In genomic region chr10:24556746-24557742, GRCh38 we compare ENCODE assay signal across 8 cellular contexts.
DNase-seq lines count a peak whose midpoint lies in the region; ATAC-seq and TF ChIP-seq lines count a peak whose summit lies in the region.

No MANE protein-coding gene starts in this region.

- WGBS in right lobe of liver (ENCODE audit: insufficient coverage, low coverage, low lambda C conversion rate, missing lambda C conversion rate) = 40% methylated on average over 22 of the region's 24 CpGs

- in situ Hi-C loops in G401 (cut with HindIII; ENCODE audit: low sequenced_read_pairs) = no loop called here

- no peaks in the 10 kb centered on the region for H3F3A ChIP-seq in OCI-LY1 (ENCODE audit: insufficient read depth, low read length)

- no peak overlapping the region for H3K27ac ChIP-seq in A673 (ENCODE audit: low read depth, low read length, poor library complexity, severe bottlenecking)
- H3K27ac ChIP-seq in OCI-LY1 (ENCODE audit: low read depth, low read length, poor library complexity, severe bottlenecking) = no peak overlapping the region
- no peak overlapping the region for H3K27ac ChIP-seq in right lobe of liver

- no peak for TF ChIP-seq POLR2A in right lobe of liver (IDR thresholded peaks at IDR 0.05)

- no peaks in the 10 kb centered on the region for H4K20me1 ChIP-seq in OCI-LY1 (ENCODE audit: insufficient read depth, low read length)

- CTCF ChIA-PET in A673 (lab: Charles Lee) = interaction anchor here (0.6 to 1.6 kb wide), 5 partner anchors 16 to 1399 kb away, joined by 3 to 8 read pairs (median 3); no protein-coding TSS in a partner anchor

- POLR2A ChIA-PET in A673 (lab: Charles Lee; ENCODE audit: low non-redundant PET) = no interaction called here

- H3K27me3 ChIP-seq in A673 (replicated peaks; ENCODE audit: insufficient read depth, low read depth, low read length, poor library complexity) (no peaks in the 10 kb centered on the region), OCI-LY1 (ENCODE audit: insufficient read depth, low read length) (no peaks in the 10 kb centered on the region), right lobe of liver (no peaks in the 10 kb centered on the region)

- H2AFZ ChIP-seq in OCI-LY1 (ENCODE audit: low read length) = no peak overlapping the region

- H3K4me3 ChIP-seq in A673 (ENCODE audit: low read depth, low read length, poor library complexity, severe bottlenecking) (no peak overlapping the region), OCI-LY1 (ENCODE audit: low read depth, low read length, poor library complexity, severe bottlenecking) (no peak overlapping the region), choroid plexus epithelial cell (ENCODE audit: low read depth, low read length) (no peak overlapping the region), right lobe of liver (no peak overlapping the region)

- no peaks in the 10 kb centered on the region for H3K79me2 ChIP-seq in OCI-LY1 (ENCODE audit: insufficient read depth, low read length)

- no peaks in the 10 kb centered on the region for H3K9me2 ChIP-seq in OCI-LY1 (ENCODE audit: low read depth, low read length)

- BruUV-seq in A673 (replicated peaks; lab: Mats Ljungman, UMichigan) = no TSS peak

- H3K9me3 ChIP-seq in A673 (ENCODE audit: low read depth, low read length, poor library complexity, severe bottlenecking) (no peaks in the 10 kb centered on the region), OCI-LY1 (ENCODE audit: low read length) (no peaks in the 10 kb centered on the region), right lobe of liver (no peaks in the 10 kb centered on the region)

- intact Hi-C loops in A673 (cut with micrococcal nuclease; ENCODE audit: unreplicated experiment) (loop anchor here (2.0 to 10.0 kb wide), 3 partner anchors 166 to 1400 kb away; no protein-coding TSS in a partner anchor), right lobe of liver (cut with DNase I) (no loop called here)

- H3K4me2 ChIP-seq in OCI-LY1 (ENCODE audit: low read length) = no peak overlapping the region

- H3K4me1 ChIP-seq in A673 (ENCODE audit: insufficient read depth, low read length, poor library complexity, severe bottlenecking) (peaks cover 11% of the 10 kb centered on the region), OCI-LY1 (ENCODE audit: insufficient read depth, low read length, severe bottlenecking) (no peaks in the 10 kb centered on the region), right lobe of liver (no peaks in the 10 kb centered on the region)

- DNase-seq in A673 (ENCODE audit: low spot score) = peak; percentile 85
- peak; percentile 65 for DNase-seq in G401 (ENCODE audit: low spot score)
- peak; percentile 93 for DNase-seq in choroid plexus epithelial cell (ENCODE audit: low read depth)
- no peak for DNase-seq in right lobe of liver
- DNase-seq in NCI-H187 (lab: John Stamatoyannopoulos, UW) = no peak

- H3K9ac ChIP-seq in OCI-LY1 (ENCODE audit: low read length) = no peak overlapping the region

- TF ChIP-seq CTCF in A673 (conservative IDR thresholded peaks at IDR 0.05; ENCODE audit: low read depth, low read length) (peak; percentile 81), OCI-LY1 (IDR thresholded peaks at IDR 0.05; ENCODE audit: low read length) (peak; percentile 66), choroid plexus epithelial cell (conservative IDR thresholded peaks at IDR 0.05; ENCODE audit: low read depth, low read length) (peak; percentile 83), right lobe of liver (IDR thresholded peaks at IDR 0.05) (peak; percentile 60 to 71 (median 69))

- ATAC-seq in HG02970 (IDR thresholded peaks at IDR 0.05; ENCODE audit: low FRiP score, unreplicated experiment) (peak; percentile 55), right lobe of liver (peak; percentile 51 to 69 (median 58)), HG03521 (IDR thresholded peaks at IDR 0.05; ENCODE audit: unreplicated experiment) (no peak)

- H3K36me3 ChIP-seq in A673 (ENCODE audit: insufficient read depth, low read length, poor library complexity, severe bottlenecking) = no peaks in the 10 kb centered on the region
- H3K36me3 ChIP-seq in OCI-LY1 (ENCODE audit: insufficient read depth, low read length) = no peaks in the 10 kb centered on the region
- no peaks in the 10 kb centered on the region for H3K36me3 ChIP-seq in right lobe of liver

Comparison
In these comparisons a context has a peak if more than half of its experiments do, and no peak if none do; other contexts are left out.
1. DNase-seq: peak in A673 (single experiment), G401 (single experiment) and choroid plexus epithelial cell (single experiment); none in right lobe of liver (0 of 3) and NCI-H187 (0 of 2).
2. Peak in every context shown above with its lines, with median percentiles within 50 percentile points of each other: CTCF ChIP-seq.